In the genomic region with DNA sequence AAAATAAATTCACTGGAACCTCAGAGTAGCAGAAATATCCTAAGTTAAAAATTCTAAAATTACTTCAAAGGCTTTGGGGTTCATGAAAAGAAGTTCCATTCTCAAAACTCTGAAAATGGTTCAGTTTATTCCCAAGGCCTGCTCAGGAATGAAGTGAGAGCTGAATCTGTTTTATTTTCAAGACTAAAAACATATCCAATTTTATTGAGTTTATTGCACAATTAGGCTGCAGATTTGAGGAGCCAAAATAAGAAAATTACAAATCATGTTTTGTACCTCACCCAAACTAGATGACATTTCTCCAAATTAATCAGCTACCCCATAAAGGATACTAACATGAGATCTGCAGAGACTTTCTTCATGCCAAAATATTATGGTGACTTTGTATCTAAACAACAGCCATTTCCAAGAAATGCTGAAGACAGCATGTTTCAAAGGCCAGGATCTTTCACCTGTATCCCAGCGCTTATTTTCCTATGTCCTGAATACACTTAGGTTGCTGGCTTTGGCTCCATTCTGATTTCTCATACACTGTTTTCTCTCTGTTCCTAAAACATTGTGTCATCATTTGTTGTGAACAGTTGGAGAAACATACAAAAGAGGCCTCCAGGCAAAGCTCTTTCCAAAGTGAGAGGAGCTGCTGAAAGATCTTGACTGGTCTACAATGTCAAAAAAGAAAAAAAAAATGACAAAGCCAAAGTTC, we compare ENCODE assay signal across 1 cellular context.
TF ChIP-seq lines count a peak whose summit lies in the region.

No MANE protein-coding gene starts in this region.

TF ChIP-seq in GM23338, 12 proteins besides CTCF, POLR2A, EP300 and RAD21 (continued from another document):
- TF ChIP-seq, protein P1, sequence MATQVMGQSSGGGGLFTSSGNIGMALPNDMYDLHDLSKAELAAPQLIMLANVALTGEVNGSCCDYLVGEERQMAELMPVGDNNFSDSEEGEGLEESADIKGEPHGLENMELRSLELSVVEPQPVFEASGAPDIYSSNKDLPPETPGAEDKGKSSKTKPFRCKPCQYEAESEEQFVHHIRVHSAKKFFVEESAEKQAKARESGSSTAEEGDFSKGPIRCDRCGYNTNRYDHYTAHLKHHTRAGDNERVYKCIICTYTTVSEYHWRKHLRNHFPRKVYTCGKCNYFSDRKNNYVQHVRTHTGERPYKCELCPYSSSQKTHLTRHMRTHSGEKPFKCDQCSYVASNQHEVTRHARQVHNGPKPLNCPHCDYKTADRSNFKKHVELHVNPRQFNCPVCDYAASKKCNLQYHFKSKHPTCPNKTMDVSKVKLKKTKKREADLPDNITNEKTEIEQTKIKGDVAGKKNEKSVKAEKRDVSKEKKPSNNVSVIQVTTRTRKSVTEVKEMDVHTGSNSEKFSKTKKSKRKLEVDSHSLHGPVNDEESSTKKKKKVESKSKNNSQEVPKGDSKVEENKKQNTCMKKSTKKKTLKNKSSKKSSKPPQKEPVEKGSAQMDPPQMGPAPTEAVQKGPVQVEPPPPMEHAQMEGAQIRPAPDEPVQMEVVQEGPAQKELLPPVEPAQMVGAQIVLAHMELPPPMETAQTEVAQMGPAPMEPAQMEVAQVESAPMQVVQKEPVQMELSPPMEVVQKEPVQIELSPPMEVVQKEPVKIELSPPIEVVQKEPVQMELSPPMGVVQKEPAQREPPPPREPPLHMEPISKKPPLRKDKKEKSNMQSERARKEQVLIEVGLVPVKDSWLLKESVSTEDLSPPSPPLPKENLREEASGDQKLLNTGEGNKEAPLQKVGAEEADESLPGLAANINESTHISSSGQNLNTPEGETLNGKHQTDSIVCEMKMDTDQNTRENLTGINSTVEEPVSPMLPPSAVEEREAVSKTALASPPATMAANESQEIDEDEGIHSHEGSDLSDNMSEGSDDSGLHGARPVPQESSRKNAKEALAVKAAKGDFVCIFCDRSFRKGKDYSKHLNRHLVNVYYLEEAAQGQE (IDR thresholded peaks at IDR 0.05; ENCODE audit: unreplicated experiment), result no peak
